ENCODE assay signal across 21 cellular contexts in genomic region chr2:170685591-170685990, GRCh38. TPM values are rescaled to one million over a fixed set of nuclear protein-coding genes. Genes with fewer than 3 reads are reported as not detected.
"Had no signal": no experiment of that assay in that cellular context is flagged by ENCODE, and none has a peak within 500 bp of the region (broad histone marks: within the 10 kb centered on the region; RNA-seq: fewer than 3 reads in every experiment).

No MANE protein-coding gene starts in this region.

- H3K9me3 Mint-ChIP-seq: activated CD4-positive, alpha-beta memory T cell treated with anti-CD3 and anti-CD28 coated beads, Interleukin-2, amount 10 ng/mL, durations not matched to agents 7 days and 5 days; activated naive CD8-positive, alpha-beta T cell treated with anti-CD3 and anti-CD28 coated beads, Interleukin-2, amount 10 ng/mL, durations not matched to agents 7 days and 5 days; activated T-helper 17 cell treated with anti-CD3 and anti-CD28 coated beads, Interleukin-2, amount 50 U/mL, for 72 hours; effector memory CD8-positive, alpha-beta T cell; natural killer cell; stimulated activated memory B cell treated with anti-CD40 and anti-IgM and Interleukin-4, amounts not matched to agents 10 μg/mL and 1 μg/mL and 100 μg/mL, for 72 hours; type B pancreatic cell had no signal

- H3K4me1 Mint-ChIP-seq: activated CD4-positive, alpha-beta memory T cell treated with anti-CD3 and anti-CD28 coated beads, Interleukin-2, amount 10 ng/mL, durations not matched to agents 7 days and 5 days; activated naive CD8-positive, alpha-beta T cell treated with anti-CD3 and anti-CD28 coated beads, Interleukin-2, amount 10 ng/mL, durations not matched to agents 7 days and 5 days; activated T-helper 17 cell treated with anti-CD3 and anti-CD28 coated beads, Interleukin-2, amount 50 U/mL, for 72 hours; natural killer cell; stimulated activated memory B cell treated with anti-CD40 and anti-IgM and Interleukin-4, amounts not matched to agents 10 μg/mL and 1 μg/mL and 100 μg/mL, for 72 hours had no signal

- H3K27me3 ChIP-seq: body of pancreas, sigmoid colon, testis had no signal

- ATAC-seq: activated T-helper 17 cell treated with anti-CD3 and anti-CD28 coated beads, Interleukin-2, amount 50 U/mL, for 72 hours; body of pancreas; effector memory CD8-positive, alpha-beta T cell; left colon; lower lobe of right lung; natural killer cell; stimulated activated memory B cell treated with anti-CD40 and anti-IgM and Interleukin-4, amounts not matched to agents 10 μg/mL and 1 μg/mL and 100 μg/mL, for 72 hours had no signal

- H3K27ac ChIP-seq: body of pancreas, lower lobe of right lung, parathyroid adenoma, sigmoid colon, testis, VCaP had no signal

- H3K9me3 ChIP-seq: body of pancreas, lower lobe of right lung, sigmoid colon, testis had no signal

- H3K9ac ChIP-seq: parathyroid adenoma had no signal

- DNase-seq: activated CD4-positive, alpha-beta memory T cell treated with anti-CD3 and anti-CD28 coated beads, Interleukin-2, amount 10 ng/mL, durations not matched to agents 7 days and 5 days; activated CD4-positive, alpha-beta T cell treated with anti-CD3 and anti-CD28 coated beads for 48 hours; activated naive CD4-positive, alpha-beta T cell treated with Interleukin-2 at 50 U/mL for 16 hours; activated naive CD8-positive, alpha-beta T cell treated with anti-CD3 and anti-CD28 coated beads, Interleukin-2, amount 10 ng/mL, durations not matched to agents 7 days and 5 days; activated T-cell treated with anti-CD3 and anti-CD28 coated beads, Interleukin-2, amount 50 U/mL, for 1 hour; amygdala; body of pancreas; dermis blood vessel endothelial cell; effector memory CD8-positive, alpha-beta T cell; left colon; lower lobe of right lung; natural killer cell; sigmoid colon; stimulated activated CD4-positive, alpha-beta T cell treated with anti-CD3 and anti-CD28 coated beads, Interleukin-4, amount 100 ng/mL, for 4 hours; testis had no signal

- H3K36me3 Mint-ChIP-seq: activated naive CD8-positive, alpha-beta T cell treated with anti-CD3 and anti-CD28 coated beads, Interleukin-2, amount 10 ng/mL, durations not matched to agents 7 days and 5 days; natural killer cell; stimulated activated memory B cell treated with anti-CD40 and anti-IgM and Interleukin-4, amounts not matched to agents 10 μg/mL and 1 μg/mL and 100 μg/mL, for 72 hours; type B pancreatic cell had no signal

- H3K79me2 ChIP-seq: parathyroid adenoma had no signal

- H3K4me3 Mint-ChIP-seq: activated CD4-positive, alpha-beta memory T cell treated with anti-CD3 and anti-CD28 coated beads, Interleukin-2, amount 10 ng/mL, durations not matched to agents 7 days and 5 days; activated naive CD8-positive, alpha-beta T cell treated with anti-CD3 and anti-CD28 coated beads, Interleukin-2, amount 10 ng/mL, durations not matched to agents 7 days and 5 days; activated T-helper 17 cell treated with anti-CD3 and anti-CD28 coated beads, Interleukin-2, amount 50 U/mL, for 72 hours; effector memory CD8-positive, alpha-beta T cell; natural killer cell; stimulated activated memory B cell treated with anti-CD40 and anti-IgM and Interleukin-4, amounts not matched to agents 10 μg/mL and 1 μg/mL and 100 μg/mL, for 72 hours; type B pancreatic cell had no signal

- H3K36me3 ChIP-seq: lower lobe of right lung, sigmoid colon had no signal

- H3K27ac Mint-ChIP-seq: activated CD4-positive, alpha-beta memory T cell treated with anti-CD3 and anti-CD28 coated beads, Interleukin-2, amount 10 ng/mL, durations not matched to agents 7 days and 5 days; activated naive CD8-positive, alpha-beta T cell treated with anti-CD3 and anti-CD28 coated beads, Interleukin-2, amount 10 ng/mL, durations not matched to agents 7 days and 5 days; activated T-helper 17 cell treated with anti-CD3 and anti-CD28 coated beads, Interleukin-2, amount 50 U/mL, for 72 hours; effector memory CD8-positive, alpha-beta T cell; natural killer cell; stimulated activated memory B cell treated with anti-CD40 and anti-IgM and Interleukin-4, amounts not matched to agents 10 μg/mL and 1 μg/mL and 100 μg/mL, for 72 hours; type B pancreatic cell had no signal

- H3K4me3 ChIP-seq: body of pancreas, lower lobe of right lung, sigmoid colon, testis had no signal

- H3K4me1 ChIP-seq: body of pancreas, lower lobe of right lung, parathyroid adenoma, sigmoid colon, testis had no signal

- H2AFZ ChIP-seq: parathyroid adenoma had no signal

RNA-seq across cellular contexts. Expression of gene SP5, which starts 29.5 kb away (rescaled TPM):
- total RNA-seq: activated CD4-positive, alpha-beta memory T cell treated with anti-CD3 and anti-CD28 coated beads, Interleukin-2, amount 10 ng/mL, durations not matched to agents 7 days and 5 days; activated naive CD8-positive, alpha-beta T cell treated with anti-CD3 and anti-CD28 coated beads, Interleukin-2, amount 10 ng/mL, durations not matched to agents 7 days and 5 days; dermis blood vessel endothelial cell; fibroblast of villous mesenchyme; natural killer cell had no signal
